Comparison of ENCODE assay signal across 13 cellular contexts in genomic region chr2:152755029-152755428, GRCh38. TPM values are rescaled to one million over a fixed set of nuclear protein-coding genes. Genes with fewer than 3 reads are reported as not detected.
DNase-seq lines count a peak whose midpoint lies in the region; ATAC-seq and TF ChIP-seq lines count a peak whose summit lies in the region.
"Had no signal": no experiment of that assay in that cellular context is flagged by ENCODE, and none has a peak within 500 bp of the region (broad histone marks: within the 10 kb centered on the region; RNA-seq: fewer than 3 reads in every experiment).

No MANE protein-coding gene starts in this region.

- ATAC-seq in PC-3 (no peak), GM21390 (IDR thresholded peaks at IDR 0.05; ENCODE audit: unreplicated experiment) (no peak)

- TF ChIP-seq CTCF in MCF 10A (IDR thresholded peaks at IDR 0.05; ENCODE audit: unreplicated experiment) (peak; percentile 21), breast epithelium (IDR thresholded peaks at IDR 0.05) (no peak), PC-3 (conservative IDR thresholded peaks at IDR 0.05; ENCODE audit: low read depth, low read length) (peak; percentile 42; the same call in 1 of the 2 replicates), fibroblast of lung (conservative IDR thresholded peaks at IDR 0.05 in 1 of 2, IDR thresholded peaks at IDR 0.05 in 1 of 2; ENCODE audit: low read depth in 1 of 2, low read length in 2 of 2) (peak; percentile 18 to 32), testis (IDR thresholded peaks at IDR 0.05) (peak in 1 of 3 experiments; percentile 23), GM10248 (IDR thresholded peaks at IDR 0.05; ENCODE audit: control extremely low read depth, extremely low read depth, low read depth, missing control alignments) (no peak)

- no peaks in the 10 kb centered on the region for H3K27me3 Mint-ChIP-seq in MCF 10A (ENCODE audit: insufficient read depth, unreplicated experiment)
- H3K27me3 Mint-ChIP-seq in T-helper 2 cell treated with Interferon-gamma antibody and Interleukin-4, amounts not matched to agents 5 μg/mL and 100 μg/mL, for 36 hours (ENCODE audit: low read depth), result no peaks in the 10 kb centered on the region
- H3K27me3 Mint-ChIP-seq: CD4-positive, CD25-positive, alpha-beta regulatory T cell; stimulated activated naive CD8-positive, alpha-beta T cell treated with anti-CD3 and anti-CD28 coated beads, Interleukin-15, Interleukin-2, amounts not matched to agents 100 ng/mL and 50 ng/mL, for 24 hours had no signal

- H3K9ac ChIP-seq in PC-3 (ENCODE audit: low read length) (no peak overlapping the region), fibroblast of lung (ENCODE audit: insufficient read depth, low read length) (no peak overlapping the region)

- no peaks in the 10 kb centered on the region for H3K27me3 ChIP-seq in breast epithelium
- no peaks in the 10 kb centered on the region for H3K27me3 ChIP-seq in PC-3 (ENCODE audit: low read length)
- no peaks in the 10 kb centered on the region for H3K27me3 ChIP-seq in fibroblast of lung (ENCODE audit: control insufficient read depth, insufficient read depth, low read length)
- H3K27me3 ChIP-seq in testis, result no peaks in the 10 kb centered on the region

- no peak for TF ChIP-seq POLR2A in breast epithelium (IDR thresholded peaks at IDR 0.05)
- TF ChIP-seq POLR2A in testis (IDR thresholded peaks at IDR 0.05), result no peak

- H3F3A ChIP-seq in PC-3 (ENCODE audit: low read length, unreplicated experiment), result no peaks in the 10 kb centered on the region

- no peak overlapping the region for H3K27ac ChIP-seq in breast epithelium
- no peak overlapping the region for H3K27ac ChIP-seq in PC-3 (ENCODE audit: low read length)
- H3K27ac ChIP-seq in fibroblast of lung (ENCODE audit: insufficient read depth, low read length), result no peak overlapping the region
- no peak overlapping the region for H3K27ac ChIP-seq in testis
- H3K27ac ChIP-seq: skin epidermis had no signal

- H3K9me3 Mint-ChIP-seq in MCF 10A (ENCODE audit: unreplicated experiment), result no peaks in the 10 kb centered on the region
- H3K9me3 Mint-ChIP-seq in T-helper 2 cell treated with Interferon-gamma antibody and Interleukin-4, amounts not matched to agents 5 μg/mL and 100 μg/mL, for 36 hours, result no peaks in the 10 kb centered on the region
- H3K9me3 Mint-ChIP-seq: stimulated activated naive CD8-positive, alpha-beta T cell treated with anti-CD3 and anti-CD28 coated beads, Interleukin-15, Interleukin-2, amounts not matched to agents 100 ng/mL and 50 ng/mL, for 24 hours had no signal

- intact Hi-C loops in MCF 10A (cut with micrococcal nuclease), result loop anchor here (5.0 kb wide), 1 partner anchor 412 kb away; no protein-coding TSS in a partner anchor
- intact Hi-C loops in breast epithelium (cut with DNase I; ENCODE audit: low total_unique reads), result loop anchor here (5.0 kb wide), 1 partner anchor 712 kb away; no protein-coding TSS in a partner anchor
- intact Hi-C loops in PC-3 (cut with micrococcal nuclease), result no loop called here
- intact Hi-C loops in testis (cut with DNase I; ENCODE audit: low total_unique reads), result no loop called here

- no peaks in the 10 kb centered on the region for H3K9me3 ChIP-seq in breast epithelium
- H3K9me3 ChIP-seq in PC-3 (ENCODE audit: low read length), result no peaks in the 10 kb centered on the region
- H3K9me3 ChIP-seq in fibroblast of lung (ENCODE audit: control insufficient read depth, insufficient read depth, low read depth, low read length), result no peaks in the 10 kb centered on the region
- no peaks in the 10 kb centered on the region for H3K9me3 ChIP-seq in testis

- H3K4me3 Mint-ChIP-seq in MCF 10A (ENCODE audit: unreplicated experiment), result no peak overlapping the region
- no peak overlapping the region for H3K4me3 Mint-ChIP-seq in T-helper 2 cell treated with Interferon-gamma antibody and Interleukin-4, amounts not matched to agents 5 μg/mL and 100 μg/mL, for 36 hours
- H3K4me3 Mint-ChIP-seq: CD4-positive, CD25-positive, alpha-beta regulatory T cell; stimulated activated naive CD8-positive, alpha-beta T cell treated with anti-CD3 and anti-CD28 coated beads, Interleukin-15, Interleukin-2, amounts not matched to agents 100 ng/mL and 50 ng/mL, for 24 hours had no signal

- H3K36me3 Mint-ChIP-seq in MCF 10A (ENCODE audit: insufficient read depth, unreplicated experiment), result peaks cover 32% of the 10 kb centered on the region
- H3K36me3 Mint-ChIP-seq in T-helper 2 cell treated with Interferon-gamma antibody and Interleukin-4, amounts not matched to agents 5 μg/mL and 100 μg/mL, for 36 hours (ENCODE audit: low read depth), result peaks cover 40% of the 10 kb centered on the region

- H3K4me2 ChIP-seq in PC-3 (ENCODE audit: low read length), result no peak overlapping the region
- no peak overlapping the region for H3K4me2 ChIP-seq in fibroblast of lung (ENCODE audit: extremely low read depth, insufficient read depth, low read length)

- H2AFZ ChIP-seq in PC-3 (ENCODE audit: low read length), result no peak overlapping the region
- H2AFZ ChIP-seq in fibroblast of lung (ENCODE audit: low read length), result no peak overlapping the region

- CTCF ChIA-PET in MCF 10A (lab: Yijun Ruan, JAX) (interaction anchor here (0.8 to 1.1 kb wide), 2 partner anchors 13 to 35 kb away, joined by 3 to 7 read pairs; no protein-coding TSS in a partner anchor), PC-3 (lab: Charles Lee) (no interaction called here), GM10248 (lab: Yijun Ruan, JAX) (interaction anchor here (1.1 to 2.1 kb wide), 2 partner anchors 12 to 405 kb away, joined by 3 to 8 read pairs; no protein-coding TSS in a partner anchor)

- H4K20me1 ChIP-seq in PC-3 (ENCODE audit: low read length) (no peaks in the 10 kb centered on the region), fibroblast of lung (ENCODE audit: control insufficient read depth, extremely low read depth, insufficient read depth, low read length) (no peaks in the 10 kb centered on the region)

- BruUV-seq in MCF 10A (replicated peaks; lab: Mats Ljungman, UMichigan) (no TSS peak), PC-3 (replicated peaks; lab: Mats Ljungman, UMichigan) (no TSS peak)

- DNase-seq in MCF 10A (ENCODE audit: unreplicated experiment) (no peak), breast epithelium (ENCODE audit: low spot score in 2 of 2) (no peak), PC-3 (no peak), fibroblast of lung (ENCODE audit: low read depth in 2 of 2) (peak in 1 of 2 donors; percentile 6), testis (peak; percentile 35), GM10248 (ENCODE audit: extremely low spot score) (no peak)
- DNase-seq in T-helper 2 cell treated with Interferon-gamma antibody and Interleukin-4, amounts not matched to agents 5 μg/mL and 100 μg/mL, for 36 hours (ENCODE audit: low spot score), result no peak
- DNase-seq: CD4-positive, CD25-positive, alpha-beta regulatory T cell; cortex of kidney; Right ventricle myocardium superior had no signal

- H3K36me3 ChIP-seq in breast epithelium (no peaks in the 10 kb centered on the region), PC-3 (ENCODE audit: low read depth, low read length) (peaks cover 15% of the 10 kb centered on the region), fibroblast of lung (ENCODE audit: control insufficient read depth, insufficient read depth, low read length) (no peaks in the 10 kb centered on the region), testis (ENCODE audit: low read depth, missing control alignments) (no peaks in the 10 kb centered on the region)

- H3K79me2 ChIP-seq in PC-3 (ENCODE audit: low read length) (no peaks in the 10 kb centered on the region), fibroblast of lung (ENCODE audit: control insufficient read depth, insufficient read depth, low read length) (no peaks in the 10 kb centered on the region)

- POLR2A ChIA-PET in MCF 10A (lab: Yijun Ruan, JAX), result no interaction called here
- POLR2A ChIA-PET in PC-3 (lab: Charles Lee; ENCODE audit: unreplicated experiment), result no interaction called here
- POLR2A ChIA-PET in GM10248 (lab: Yijun Ruan, JAX), result no interaction called here

- H3K27ac Mint-ChIP-seq in MCF 10A (ENCODE audit: low read depth, unreplicated experiment), result no peak overlapping the region
- H3K27ac Mint-ChIP-seq in T-helper 2 cell treated with Interferon-gamma antibody and Interleukin-4, amounts not matched to agents 5 μg/mL and 100 μg/mL, for 36 hours, result no peak overlapping the region
- H3K27ac Mint-ChIP-seq: CD4-positive, CD25-positive, alpha-beta regulatory T cell had no signal

- no peaks in the 10 kb centered on the region for H3K4me1 ChIP-seq in breast epithelium
- no peaks in the 10 kb centered on the region for H3K4me1 ChIP-seq in PC-3 (ENCODE audit: insufficient read depth, low read length)
- no peaks in the 10 kb centered on the region for H3K4me1 ChIP-seq in fibroblast of lung (ENCODE audit: control insufficient read depth, extremely low read depth, insufficient read depth, low read length)
- no peaks in the 10 kb centered on the region for H3K4me1 ChIP-seq in testis

- no peaks in the 10 kb centered on the region for H3K9me2 ChIP-seq in PC-3 (replicated peaks; ENCODE audit: low read length)

- H3K4me3 ChIP-seq in breast epithelium, result no peak overlapping the region
- no peak overlapping the region for H3K4me3 ChIP-seq in PC-3 (ENCODE audit: low read length)
- no peak overlapping the region for H3K4me3 ChIP-seq in fibroblast of lung (replicated peaks in 1 of 4; ENCODE audit: control extremely low read depth in 1 of 4, insufficient read depth in 1 of 4, low read depth in 3 of 4, low read length in 4 of 4)
- no peak overlapping the region for H3K4me3 ChIP-seq in testis
- H3K4me3 ChIP-seq: skin epidermis had no signal

- WGBS in testis, 2 donors, result 78 to 81% methylated on average over 13 of the region's 13 CpGs

- no peaks in the 10 kb centered on the region for H3K4me1 Mint-ChIP-seq in MCF 10A (ENCODE audit: insufficient read depth, unreplicated experiment)
- peaks cover 2% of the 10 kb centered on the region for H3K4me1 Mint-ChIP-seq in T-helper 2 cell treated with Interferon-gamma antibody and Interleukin-4, amounts not matched to agents 5 μg/mL and 100 μg/mL, for 36 hours (ENCODE audit: low read depth)

RNA-seq across cellular contexts. Expression of gene ARL6IP6, which starts 36.6 kb away (rescaled TPM):
- total RNA-seq in MCF 10A (2022), result 18.9 and 23.7 TPM in 2 replicates
- 10 to 100 TPM; 16.6 to 28.4 (median 25.9) TPM for total RNA-seq in breast epithelium
- total RNA-seq in PC-3 (2014; rRNA removed), result 19.0 and 21.4 TPM in 2 replicates
- total RNA-seq in fibroblast of lung, result 16.2 and 19.0 TPM in 2 replicates
- polyA plus RNA-seq in fibroblast of lung, result 53.9 and 54.8 TPM in 2 replicates
- 14.6 and 15.4 TPM in 2 replicates for polyA plus RNA-seq in fibroblast of lung (2012)
- 1.6 and 15.2 TPM in 2 replicates for polyA minus RNA-seq in fibroblast of lung (ENCODE audit: low replicate concordance)
- total RNA-seq in testis, result 10 to 100 TPM; 42.0 TPM
- polyA plus RNA-seq in testis (ENCODE audit: insufficient read depth, low read depth, low replicate concordance), result 27.8 TPM

RNA-seq across cellular contexts. Expression of gene PRPF40A, which starts 37.8 kb away (rescaled TPM):
- total RNA-seq in MCF 10A (2022), result 140 and 147 TPM in 2 replicates
- total RNA-seq in breast epithelium, result 100 to 1,000 TPM in 2 of 3 donors, 10 to 100 TPM in 1; 81.8 to 131 (median 107) TPM
- total RNA-seq in PC-3 (2014; rRNA removed), result 120 and 140 TPM in 2 replicates
- 105 and 109 TPM in 2 replicates for total RNA-seq in fibroblast of lung
- 85.9 and 91.7 TPM in 2 replicates for polyA plus RNA-seq in fibroblast of lung
- polyA plus RNA-seq in fibroblast of lung (2012), result 65.9 and 68.0 TPM in 2 replicates
- 230 and 254 TPM in 2 replicates for polyA minus RNA-seq in fibroblast of lung (ENCODE audit: low replicate concordance)
- total RNA-seq in testis, result 100 to 1,000 TPM; 107 to 116 TPM
- 33.1 TPM for polyA plus RNA-seq in testis (ENCODE audit: insufficient read depth, low read depth, low replicate concordance)

Comparison
In these comparisons a context has a peak if more than half of its experiments do, and no peak if none do; other contexts are left out.
1. CTCF ChIP-seq: peak in MCF 10A (single experiment), PC-3 (single experiment) and fibroblast of lung (2 of 2); none in breast epithelium (0 of 3) and GM10248 (single experiment).
2. intact Hi-C loops: an anchor here in MCF 10A (5.0 kb wide) and breast epithelium (5.0 kb wide); none called in PC-3 and testis.